ENCODE assay signal across 15 cellular contexts in the genomic region with DNA sequence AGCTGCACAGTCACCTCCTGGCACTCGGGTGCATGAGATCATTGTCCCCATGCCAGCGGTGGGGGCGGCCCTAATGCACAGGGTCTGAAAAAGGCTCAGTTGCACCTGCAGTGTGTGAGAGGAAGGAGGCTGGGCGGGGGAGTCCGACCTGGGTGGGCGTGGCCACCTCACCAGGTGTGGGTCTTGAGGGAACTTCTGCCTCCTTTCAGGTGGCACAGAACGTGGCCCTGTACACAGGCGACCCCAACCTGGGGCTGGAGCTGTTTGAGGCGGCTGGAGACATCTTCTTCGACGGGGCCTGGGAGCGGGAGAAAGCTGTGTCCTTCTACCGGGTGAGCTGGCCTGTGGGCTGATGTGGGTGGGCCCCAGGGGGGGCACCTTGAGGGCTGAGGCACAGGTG. TPM values are rescaled to one million over a fixed set of nuclear protein-coding genes. Genes with fewer than 3 reads are reported as not detected.
DNase-seq lines count a peak whose midpoint lies in the region; ATAC-seq and TF ChIP-seq lines count a peak whose summit lies in the region.
"Had no signal": no experiment of that assay in that cellular context is flagged by ENCODE, and none has a peak within 500 bp of the region (broad histone marks: within the 10 kb centered on the region; RNA-seq: fewer than 3 reads in every experiment).

No MANE protein-coding gene starts in this region.

- no peak overlapping the region for H3K4me2 ChIP-seq in OCI-LY7 (ENCODE audit: low read length)

- CTCF ChIA-PET in OCI-LY7 (lab: Charles Lee; ENCODE audit: unreplicated experiment) = interaction anchor here (0.5 kb wide), 1 partner anchor 36 kb away, joined by 3 read pairs; a partner anchor contains a TSS

- H3K4me3 Mint-ChIP-seq in stimulated activated naive B cell treated with anti-CD40 and anti-IgM and Interleukin-4, amounts not matched to agents 10 μg/mL and 1 μg/mL and 100 μg/mL, for 72 hours = no peak overlapping the region
- H3K4me3 Mint-ChIP-seq: CD14-positive monocyte; T-helper 2 cell treated with Interferon-gamma antibody and Interleukin-4, amounts not matched to agents 5 μg/mL and 100 μg/mL, for 36 hours had no signal

- H3K9me2 ChIP-seq in OCI-LY7 (ENCODE audit: insufficient read depth, low read length) = no peaks in the 10 kb centered on the region

- peaks cover 20 to 41% of the 10 kb centered on the region in 2 donors for H3K4me1 Mint-ChIP-seq in stimulated activated naive B cell treated with anti-CD40 and anti-IgM and Interleukin-4, amounts not matched to agents 10 μg/mL and 1 μg/mL and 100 μg/mL, for 72 hours

- H3K79me2 ChIP-seq in OCI-LY7 (ENCODE audit: insufficient read depth, low read depth, low read length) = no peaks in the 10 kb centered on the region

- no peak overlapping the region for H3K4me3 ChIP-seq in OCI-LY7 (ENCODE audit: low read depth, low read length, poor library complexity, severe bottlenecking)
- H3K4me3 ChIP-seq: HAP-1, SJCRH30 had no signal

- ATAC-seq in stimulated activated naive B cell treated with anti-CD40 and anti-IgM and Interleukin-4, amounts not matched to agents 10 μg/mL and 1 μg/mL and 100 μg/mL, for 72 hours (replicated peaks) = peak; percentile 26 to 33
- no peak for ATAC-seq in HG03469 (IDR thresholded peaks at IDR 0.05; ENCODE audit: unreplicated experiment)

- BruUV-seq in OCI-LY7 (replicated peaks; lab: Mats Ljungman, UMichigan) = no TSS peak

- H3K4me1 ChIP-seq in OCI-LY7 (ENCODE audit: insufficient read depth, low read length, poor library complexity, severe bottlenecking) = peaks cover 10% of the 10 kb centered on the region
- H3K4me1 ChIP-seq: HAP-1, SJCRH30 had no signal

- no peaks in the 10 kb centered on the region for H3K36me3 ChIP-seq in OCI-LY7 (ENCODE audit: insufficient read depth, low read length)
- H3K36me3 ChIP-seq: HAP-1 had no signal

- peaks cover 27 to 29% of the 10 kb centered on the region in 2 donors for H3K36me3 Mint-ChIP-seq in stimulated activated naive B cell treated with anti-CD40 and anti-IgM and Interleukin-4, amounts not matched to agents 10 μg/mL and 1 μg/mL and 100 μg/mL, for 72 hours

- TF ChIP-seq CTCF in OCI-LY7 (conservative IDR thresholded peaks at IDR 0.05; ENCODE audit: low read length) = no peak

- no peak overlapping the region for H2AFZ ChIP-seq in OCI-LY7 (ENCODE audit: low read length)

- H3K27ac ChIP-seq in OCI-LY7 (ENCODE audit: low read depth, low read length, poor library complexity, severe bottlenecking) = no peak overlapping the region
- H3K27ac ChIP-seq: SJCRH30 had no signal

- peaks cover 0 to 2% of the 10 kb centered on the region in 2 donors for H3K9me3 Mint-ChIP-seq in stimulated activated naive B cell treated with anti-CD40 and anti-IgM and Interleukin-4, amounts not matched to agents 10 μg/mL and 1 μg/mL and 100 μg/mL, for 72 hours
- H3K9me3 Mint-ChIP-seq: T-helper 2 cell treated with Interferon-gamma antibody and Interleukin-4, amounts not matched to agents 5 μg/mL and 100 μg/mL, for 36 hours had no signal

- POLR2A ChIA-PET in OCI-LY7 (lab: Charles Lee) = interaction anchor here (0.6 kb wide), 1 partner anchor 14 kb away, joined by 3 read pairs; no protein-coding TSS in a partner anchor

- H3K27ac Mint-ChIP-seq in stimulated activated naive B cell treated with anti-CD40 and anti-IgM and Interleukin-4, amounts not matched to agents 10 μg/mL and 1 μg/mL and 100 μg/mL, for 72 hours = no peak overlapping the region
- H3K27ac Mint-ChIP-seq: T-helper 2 cell treated with Interferon-gamma antibody and Interleukin-4, amounts not matched to agents 5 μg/mL and 100 μg/mL, for 36 hours had no signal

- no peaks in the 10 kb centered on the region for H3K27me3 Mint-ChIP-seq in stimulated activated naive B cell treated with anti-CD40 and anti-IgM and Interleukin-4, amounts not matched to agents 10 μg/mL and 1 μg/mL and 100 μg/mL, for 72 hours

- no peaks in the 10 kb centered on the region for H3K9me3 ChIP-seq in OCI-LY7 (ENCODE audit: low read length)
- H3K9me3 ChIP-seq: HAP-1, SJCRH30 had no signal

- H4K20me1 ChIP-seq in OCI-LY7 (ENCODE audit: insufficient read depth, low read length) = no peaks in the 10 kb centered on the region

- intact Hi-C loops in OCI-LY7 (cut with micrococcal nuclease; ENCODE audit: unreplicated experiment) = no loop called here

- DNase-seq in NCI-H748 (lab: John Stamatoyannopoulos, UW; ENCODE audit: unreplicated experiment) (peak; percentile 82), NCI-H748 treated with DMSO at 0.1 percent for 48 hours (lab: John Stamatoyannopoulos, UW) (no peak), NCI-H2029 treated with DMSO at 0.1 percent for 48 hours (lab: John Stamatoyannopoulos, UW) (peak; percentile 22), OCI-LY7 (ENCODE audit: low spot score) (peak; percentile 28), NCI-H2227 treated with DMSO at 0.1 percent for 48 hours (lab: John Stamatoyannopoulos, UW) (no peak), NCI-H524 treated with DMSO at 0.1 percent for 48 hours (lab: John Stamatoyannopoulos, UW) (no peak)
- DNase-seq in stimulated activated naive B cell treated with anti-CD40 and anti-IgM and Interleukin-4, amounts not matched to agents 10 μg/mL and 1 μg/mL and 100 μg/mL, for 72 hours = peak; percentile 23
- DNase-seq: Karpas-422, NCI-H1694 treated with DMSO at 0.1 percent for 48 hours, NCI-H82, SJCRH30 had no signal

RNA-seq across cellular contexts. Expression of a gene that starts 34.3 kb away (rescaled TPM):
- total RNA-seq in OCI-LY7 (2014; rRNA removed; shearing (Covaris generic)) = not detected in 2 replicates
- total RNA-seq in OCI-LY7 (2022) = not detected in 2 replicates

RNA-seq across cellular contexts. Expression of a gene that starts 36.1 kb away (rescaled TPM):
- total RNA-seq in OCI-LY7 (2014; rRNA removed; shearing (Covaris generic)) = 15.3 and 17.5 TPM in 2 replicates
- 27.3 and 42.4 TPM in 2 replicates for total RNA-seq in OCI-LY7 (2022)

Comparison
In these comparisons a context has a peak if more than half of its experiments do, and no peak if none do; other contexts are left out.
1. DNase-seq: peak in NCI-H748 (single experiment), NCI-H2029 treated with DMSO at 0.1 percent for 48 hours (single experiment), OCI-LY7 (single experiment) and stimulated activated naive B cell treated with anti-CD40 and anti-IgM and Interleukin-4, amounts not matched to agents 10 μg/mL and 1 μg/mL and 100 μg/mL, for 72 hours (single experiment); none in NCI-H748 treated with DMSO at 0.1 percent for 48 hours (single experiment), NCI-H2227 treated with DMSO at 0.1 percent for 48 hours (single experiment) and NCI-H524 treated with DMSO at 0.1 percent for 48 hours (single experiment).